ENCODE assay signal across 10 cellular contexts in the genomic region with DNA sequence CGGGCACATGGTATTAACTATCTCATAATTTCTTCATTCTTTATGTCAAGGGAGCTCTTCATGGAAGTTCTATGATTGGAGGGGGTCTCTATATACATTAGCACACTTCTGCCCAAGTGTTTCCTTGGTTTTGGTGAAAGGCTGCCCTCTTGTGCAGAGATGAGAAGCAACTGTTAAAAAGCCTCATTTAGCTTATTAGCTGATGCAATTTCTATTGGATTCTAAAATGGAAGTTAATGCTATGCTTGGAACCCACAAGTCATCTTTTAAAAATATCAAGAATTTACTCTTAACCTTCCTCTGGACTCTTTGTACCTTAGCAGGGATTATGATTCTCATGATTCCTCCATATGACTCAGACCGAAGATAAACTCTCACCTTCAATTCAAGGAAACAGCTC.
DNase-seq lines count a peak whose midpoint lies in the region; ATAC-seq, FAIRE-seq and TF ChIP-seq lines count a peak whose summit lies in the region.
"Had no signal": no experiment of that assay in that cellular context is flagged by ENCODE, and none has a peak within 500 bp of the region (broad histone marks: within the 10 kb centered on the region; RNA-seq: fewer than 3 reads in every experiment).

No MANE protein-coding gene starts in this region.

- H3K36me3 ChIP-seq in RWPE2 (ENCODE audit: low read depth): no peaks in the 10 kb centered on the region
- H3K36me3 ChIP-seq in gastroesophageal sphincter: no peaks in the 10 kb centered on the region
- H3K36me3 ChIP-seq: neutrophil had no signal

- H3K4me3 ChIP-seq in AG09309 (ENCODE audit: control insufficient read depth, low read depth, low read length) (no peak overlapping the region), HFF-Myc (replicated peaks; ENCODE audit: low read depth, low read length) (no peak overlapping the region), RWPE2 (ENCODE audit: severe bottlenecking) (no peak overlapping the region), gastroesophageal sphincter (no peak overlapping the region)

- H3K4me1 ChIP-seq in RWPE2 (ENCODE audit: insufficient read depth, poor library complexity, severe bottlenecking): peaks cover 4% of the 10 kb centered on the region
- H3K4me1 ChIP-seq in gastroesophageal sphincter: no peaks in the 10 kb centered on the region

- no peak for TF ChIP-seq EP300 in gastroesophageal sphincter (IDR thresholded peaks at IDR 0.05)

- H3K27me3 ChIP-seq in RWPE2 (ENCODE audit: insufficient read depth, poor library complexity, severe bottlenecking) (no peaks in the 10 kb centered on the region), gastroesophageal sphincter (no peaks in the 10 kb centered on the region)
- H3K27me3 ChIP-seq: neutrophil had no signal

- no peak for TF ChIP-seq POLR2A in gastroesophageal sphincter (IDR thresholded peaks at IDR 0.05)

- no peak for ATAC-seq in RWPE2 (ENCODE audit: low read depth)
- ATAC-seq in GM21447 (IDR thresholded peaks at IDR 0.05; ENCODE audit: unreplicated experiment): no peak
- ATAC-seq in gastroesophageal sphincter: no peak
- no peak for ATAC-seq in HG02610 (IDR thresholded peaks at IDR 0.05; ENCODE audit: unreplicated experiment)

- H3K27ac ChIP-seq in RWPE2 (ENCODE audit: poor library complexity, severe bottlenecking) (no peak overlapping the region), gastroesophageal sphincter (no peak overlapping the region)
- H3K27ac ChIP-seq: neutrophil had no signal

- WGBS in gastroesophageal sphincter (ENCODE audit: low coverage in 1 of 2), 2 donors: 83 to 95% methylated on average over 2 of the region's 2 CpGs

- DNase-seq in AG09309 (ENCODE audit: low read depth) (no peak), HFF-Myc (ENCODE audit: extremely low read depth, low read depth) (no peak), RWPE2 (ENCODE audit: low spot score) (no peak), glomerular visceral epithelial cell (ENCODE audit: extremely low spot score) (peak; percentile 11), HTR-8/SVneo (ENCODE audit: insufficient read length, low spot score) (no peak)
- DNase-seq: NCI-H1930 had no signal

- TF ChIP-seq CTCF in AG09309 (IDR thresholded peaks at IDR 0.05; ENCODE audit: control insufficient read depth, insufficient read depth, low read depth, low read length, missing control alignments) (peak; percentile 51), HFF-Myc (IDR thresholded peaks at IDR 0.05; ENCODE audit: low read depth, low read length, missing control alignments) (peak; percentile 29), RWPE2 (IDR thresholded peaks at IDR 0.05; ENCODE audit: poor library complexity, severe bottlenecking) (peak; percentile 45), gastroesophageal sphincter (IDR thresholded peaks at IDR 0.05) (no peak)

- no peak for FAIRE-seq in HTR-8/SVneo (lab: Jason Lieb, UNC)

- H3K9me3 ChIP-seq in RWPE2 (ENCODE audit: severe bottlenecking): no peaks in the 10 kb centered on the region
- H3K9me3 ChIP-seq in gastroesophageal sphincter: no peaks in the 10 kb centered on the region
- H3K9me3 ChIP-seq: neutrophil had no signal

Comparison
In these comparisons a context has a peak if more than half of its experiments do, and no peak if none do; other contexts are left out.
1. CTCF ChIP-seq: peak in AG09309 (single experiment), HFF-Myc (single experiment) and RWPE2 (single experiment); none in gastroesophageal sphincter (0 of 4).